Comparison of ENCODE assay signal across 9 cellular contexts in the genomic region with DNA sequence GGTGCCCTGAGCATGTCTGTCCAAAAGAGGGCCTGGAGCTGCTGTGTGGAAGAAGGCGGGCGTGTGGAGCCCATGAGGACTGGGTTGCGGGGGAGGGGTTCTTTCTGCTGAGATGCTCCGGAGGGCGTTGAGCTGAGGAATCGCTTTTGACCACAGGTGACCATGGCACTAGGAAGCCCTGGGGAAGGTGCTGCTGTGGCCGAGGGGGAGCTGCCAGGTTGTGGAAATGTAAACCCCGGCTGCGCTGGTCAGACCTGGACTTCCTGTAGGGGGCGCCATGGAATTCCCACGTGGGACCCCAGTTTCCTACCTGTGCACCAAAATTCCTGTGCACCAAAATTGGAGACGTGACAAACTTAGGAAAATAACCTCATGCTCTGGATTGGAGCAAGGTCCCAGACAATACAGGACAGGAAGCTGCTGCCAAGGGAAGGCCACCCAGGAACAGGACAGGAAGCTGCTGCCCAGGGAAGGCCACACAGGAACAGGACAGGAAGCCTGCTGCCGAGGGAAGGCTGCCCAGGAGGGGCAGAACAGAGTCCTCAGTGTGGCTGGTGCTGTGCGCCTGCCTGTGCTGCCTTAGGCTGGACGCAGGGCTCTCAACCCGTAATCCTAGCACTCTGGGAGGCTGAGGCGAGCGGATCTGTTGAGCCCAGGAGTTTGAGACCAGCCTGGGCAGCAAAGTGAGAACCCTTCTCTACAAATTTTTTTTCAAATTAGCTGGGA. TPM values are rescaled to one million over a fixed set of nuclear protein-coding genes. Genes with fewer than 3 reads are reported as not detected.
DNase-seq lines count a peak whose midpoint lies in the region; ATAC-seq and TF ChIP-seq lines count a peak whose summit lies in the region.
"Had no signal": no experiment of that assay in that cellular context is flagged by ENCODE, and none has a peak within 500 bp of the region (broad histone marks: within the 10 kb centered on the region; RNA-seq: fewer than 3 reads in every experiment).

No MANE protein-coding gene starts in this region.

- CTCF ChIA-PET in WTC11 (lab: Charles Lee) = interaction anchor here (0.8 to 1.6 kb wide), 15 partner anchors 9 to 311 kb away, joined by 3 to 22 read pairs (median 5); partner anchors contain the start of genes MAEA and UVSSA

- H3K9me3 Mint-ChIP-seq in WTC11 = peaks cover 3% of the 10 kb centered on the region; the same call in 1 of the 2 replicates

- POLR2A ChIA-PET in WTC11 (lab: Charles Lee) = interaction anchor here (0.7 kb wide), 1 partner anchor 9 kb away, joined by 3 read pairs; no protein-coding TSS in a partner anchor

- DNase-seq in cardiac muscle cell (ENCODE audit: low read depth in 1 of 2, low spot score in 1 of 2) (no peak), right atrium auricular region (ENCODE audit: low spot score) (no peak), WTC11 (ENCODE audit: low spot score) (peak; percentile 71), left cardiac atrium (peak; percentile 19), transverse colon (no peak), Kasumi-1 (lab: John Stamatoyannopoulos, UW) (no peak)
- DNase-seq: DMS 273 treated with DMSO at 0.1 percent for 48 hours had no signal

- ATAC-seq in WTC11 = peak; percentile 71
- ATAC-seq in left cardiac atrium = no peak
- no peak for ATAC-seq in GM18498 (IDR thresholded peaks at IDR 0.05; ENCODE audit: unreplicated experiment)
- ATAC-seq in GM18909 (IDR thresholded peaks at IDR 0.05; ENCODE audit: poor library complexity, unreplicated experiment) = no peak

- H3K27ac ChIP-seq in cardiac muscle cell = no peak overlapping the region
- no peak overlapping the region for H3K27ac ChIP-seq in right atrium auricular region
- H3K27ac ChIP-seq in transverse colon = no peak overlapping the region

- H3K36me3 ChIP-seq in cardiac muscle cell (peaks cover 29% of the 10 kb centered on the region), right atrium auricular region (peaks cover 83% of the 10 kb centered on the region), transverse colon (peaks cover 0 to 53% (median 22%) of the 10 kb centered on the region in 4 donors)

- no peak for TF ChIP-seq POLR2A in transverse colon (IDR thresholded peaks at IDR 0.05)

- WGBS in transverse colon (ENCODE audit: low coverage in 1 of 2), 2 donors = 90 to 94% methylated on average over 9 to 18 of the region's 18 CpGs

- in situ Hi-C loops in transverse colon (cut with MboI; ENCODE audit: low pct_ligation_motif_present in 1 of 4, low pct_unique_long_range_greater_than_20kb in 1 of 4, low sequenced_read_pairs in 3 of 4) = no loop called here

- intact Hi-C loops in left cardiac atrium (cut with DNase I) (no loop called here), transverse colon (cut with DNase I; ENCODE audit: low total_unique reads) (no loop called here)

- TF ChIP-seq CTCF in cardiac muscle cell (IDR thresholded peaks at IDR 0.05; ENCODE audit: low read depth, low read length) (peak; percentile 39), right atrium auricular region (IDR thresholded peaks at IDR 0.05) (peak in 1 of 2 donors; percentile 29), WTC11 (IDR thresholded peaks at IDR 0.05) (peak; percentile 52; the same call in 1 of the 2 replicates), transverse colon (IDR thresholded peaks at IDR 0.05) (peak; percentile 10 to 33 (median 21))

- H3K36me3 Mint-ChIP-seq in WTC11 = peaks cover 48% of the 10 kb centered on the region

- no peak for TF ChIP-seq EP300 in transverse colon (IDR thresholded peaks at IDR 0.05; ENCODE audit: low read depth)

- H3K27me3 Mint-ChIP-seq in WTC11 (ENCODE audit: low read depth) = no peaks in the 10 kb centered on the region

- H3K27ac Mint-ChIP-seq in WTC11 = no peak overlapping the region

- H3K4me1 ChIP-seq in cardiac muscle cell (ENCODE audit: low read depth) (no peaks in the 10 kb centered on the region), right atrium auricular region (peaks cover 0 to 5% of the 10 kb centered on the region in 2 donors), transverse colon (no peaks in the 10 kb centered on the region)

- no peaks in the 10 kb centered on the region for H3K27me3 ChIP-seq in cardiac muscle cell
- H3K27me3 ChIP-seq in right atrium auricular region = no peaks in the 10 kb centered on the region
- no peaks in the 10 kb centered on the region for H3K27me3 ChIP-seq in transverse colon

- H3K4me3 ChIP-seq in cardiac muscle cell (no peak overlapping the region), right atrium auricular region (no peak overlapping the region), transverse colon (no peak overlapping the region)

- no peaks in the 10 kb centered on the region for H3K4me1 Mint-ChIP-seq in WTC11

- H3K9me3 ChIP-seq in cardiac muscle cell (ENCODE audit: low read depth) = no peaks in the 10 kb centered on the region
- H3K9me3 ChIP-seq in right atrium auricular region = no peaks in the 10 kb centered on the region
- no peaks in the 10 kb centered on the region for H3K9me3 ChIP-seq in transverse colon

- no peak overlapping the region for H3K4me3 Mint-ChIP-seq in WTC11

TF ChIP-seq in WTC11, 78 proteins besides CTCF, POLR2A, EP300 and RAD21:
- TF ChIP-seq SOX15 (CRISPR knock-in tag; IDR thresholded peaks at IDR 0.05) (no peak), ATF2 (CRISPR knock-in tag; IDR thresholded peaks at IDR 0.05; ENCODE audit: borderline replicate concordance, low read depth) (no peak), ZNF512 (CRISPR knock-in tag; IDR thresholded peaks at IDR 0.05; ENCODE audit: borderline replicate concordance) (no peak)
TF ChIP-seq in WTC11: peak in this region for 0.

RNA-seq across cellular contexts. Expression of gene UVSSA, which starts 28.4 kb away (rescaled TPM):
- 4.6 and 14.1 TPM in 2 replicates for total RNA-seq in cardiac muscle cell
- polyA plus RNA-seq in cardiac muscle cell = 7.2 and 8.8 TPM in 2 replicates
- 1 to 10 TPM; 4.4 to 7.5 TPM for total RNA-seq in right atrium auricular region
- total RNA-seq in WTC11 (2021) = 36.9 to 41.5 TPM (median 40.4 TPM) in 3 replicates
- total RNA-seq in left cardiac atrium = 1 to 10 TPM; 7.9 to 8.4 TPM
- 100 to 1,000 TPM in 1 of 4 donors, 10 to 100 TPM in 3; 13.5 to 114 (median 34.2) TPM for total RNA-seq in transverse colon

RNA-seq across cellular contexts. Expression of gene MAEA, which starts 29.0 kb away (rescaled TPM):
- 85.0 and 88.3 TPM in 2 replicates for total RNA-seq in cardiac muscle cell
- polyA plus RNA-seq in cardiac muscle cell = 70.2 and 76.8 TPM in 2 replicates
- 10 to 100 TPM; 46.0 to 51.7 TPM for total RNA-seq in right atrium auricular region
- 66.9 to 86.9 TPM (median 79.8 TPM) in 3 replicates for total RNA-seq in WTC11 (2021)
- total RNA-seq in left cardiac atrium = 10 to 100 TPM; 41.9 to 59.3 TPM
- total RNA-seq in transverse colon = 100 to 1,000 TPM; 114 to 211 (median 168) TPM

Comparison
In these comparisons a context has a peak if more than half of its experiments do, and no peak if none do; other contexts are left out.
1. DNase-seq: peak in WTC11 (single experiment) and left cardiac atrium (single experiment); none in cardiac muscle cell (0 of 2), right atrium auricular region (single experiment), transverse colon (single experiment) and Kasumi-1 (0 of 2).